ENCODE assay signal across 9 cellular contexts in the genomic region with DNA sequence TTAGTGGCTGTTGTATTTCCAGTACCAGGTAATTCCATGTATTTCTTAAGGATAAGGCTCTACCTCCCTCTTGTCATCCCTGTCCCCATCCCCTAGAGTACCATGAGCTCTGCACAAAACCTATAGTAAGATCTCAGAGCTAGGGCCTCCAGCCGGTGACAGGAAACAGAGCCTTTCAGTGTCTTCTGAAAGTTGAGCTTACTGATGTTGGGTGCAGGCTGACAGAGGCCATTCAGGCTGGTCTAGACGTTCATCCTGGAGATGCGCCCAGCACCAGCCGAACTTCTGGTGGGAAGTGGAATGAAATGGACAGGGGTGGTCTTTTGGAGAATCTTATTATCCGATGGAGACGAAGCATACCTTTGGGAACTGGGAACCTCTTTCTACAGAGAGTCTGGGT. TPM values are rescaled to one million over a fixed set of nuclear protein-coding genes. Genes with fewer than 3 reads are reported as not detected.
DNase-seq lines count a peak whose midpoint lies in the region; ATAC-seq and TF ChIP-seq lines count a peak whose summit lies in the region.
"Had no signal": no experiment of that assay in that cellular context is flagged by ENCODE, and none has a peak within 500 bp of the region (broad histone marks: within the 10 kb centered on the region; RNA-seq: fewer than 3 reads in every experiment).

No MANE protein-coding gene starts in this region.

- peak; percentile 11 to 48 for DNase-seq in lower leg skin (ENCODE audit: low spot score in 2 of 2)
- no peak for DNase-seq in NCI-H2171 treated with DMSO at 0.1 percent for 48 hours (lab: John Stamatoyannopoulos, UW)
- no peak for DNase-seq in GM10266 (ENCODE audit: extremely low spot score)
- DNase-seq in GM20000 (ENCODE audit: low spot score) = no peak

- TF ChIP-seq CTCF in lower leg skin (IDR thresholded peaks at IDR 0.05) (no peak), GM10266 (IDR thresholded peaks at IDR 0.05; ENCODE audit: control insufficient read depth, insufficient read depth, low read depth, missing control alignments) (no peak), GM20000 (IDR thresholded peaks at IDR 0.05; ENCODE audit: extremely low read depth, missing control alignments) (no peak)

- WGBS in lower leg skin, 2 donors = 89 to 94% methylated on average over 6 of the region's 6 CpGs

- intact Hi-C loops in lower leg skin (cut with DNase I; ENCODE audit: low total_unique reads) = no loop called here

- no peak overlapping the region for H3K4me3 ChIP-seq in lower leg skin (ENCODE audit: low read depth, poor library complexity, severe bottlenecking)

- ATAC-seq in GM18868 (IDR thresholded peaks at IDR 0.05; ENCODE audit: unreplicated experiment) (peak; percentile 31), GM21529 (IDR thresholded peaks at IDR 0.05; ENCODE audit: unreplicated experiment) (peak; percentile 66), HG03135 (IDR thresholded peaks at IDR 0.05; ENCODE audit: unreplicated experiment) (peak; percentile 67)
- no peak for ATAC-seq in activated CD4-positive, CD25-positive, alpha-beta regulatory T cell treated with anti-CD3 and anti-CD28 coated beads, Interleukin-2, amount 50 U/mL, for 24 hours

- no peak for TF ChIP-seq POLR2A in lower leg skin (IDR thresholded peaks at IDR 0.05)

RNA-seq across cellular contexts. Expression of a gene that starts 16.7 kb away (rescaled TPM):
- total RNA-seq in lower leg skin = 10 to 100 TPM; 70.2 to 96.6 (median 74.2) TPM
- total RNA-seq: activated CD8-positive, alpha-beta memory T cell treated with anti-CD3 and anti-CD28 coated beads for 36 hours had no signal

Comparison
In these comparisons a context has a peak if more than half of its experiments do, and no peak if none do; other contexts are left out.
1. ATAC-seq: peak in GM18868 (single experiment), GM21529 (single experiment) and HG03135 (single experiment); none in activated CD4-positive, CD25-positive, alpha-beta regulatory T cell treated with anti-CD3 and anti-CD28 coated beads, Interleukin-2, amount 50 U/mL, for 24 hours (0 of 2).
2. DNase-seq: peak in lower leg skin (2 of 2); none in NCI-H2171 treated with DMSO at 0.1 percent for 48 hours (single experiment), GM10266 (single experiment) and GM20000 (single experiment).